In genomic region chr19:10625003-10625761, GRCh38 we compare ENCODE assay signal across 8 cellular contexts. TPM values are rescaled to one million over a fixed set of nuclear protein-coding genes. Genes with fewer than 3 reads are reported as not detected.
DNase-seq lines count a peak whose midpoint lies in the region; ATAC-seq, FAIRE-seq and TF ChIP-seq lines count a peak whose summit lies in the region.

TSS of gene SLC44A2 (plus strand) at chr19:10625553. CDS start at chr19:10625634, 81 bp downstream.

- no peak for TF ChIP-seq POLR2A in gastroesophageal sphincter (IDR thresholded peaks at IDR 0.05)

- intact Hi-C loops in activated T-helper 1 cell treated with anti-CD3 and anti-CD28 coated beads, Interleukin-12 subunit alpha, Interleukin-12 subunit beta, Interleukin-2, Interleukin-4 antibody, amounts not matched to agents 30 ng/mL and 10 ng/mL and 1 ng/mL, durations not matched to agents 14 hours and 24 hours and 36 hours (cut with micrococcal nuclease) = no loop called here

- FAIRE-seq in HTR-8/SVneo (lab: Jason Lieb, UNC) = no peak

- no peak for TF ChIP-seq EP300 in gastroesophageal sphincter (IDR thresholded peaks at IDR 0.05)

- no peaks in the 10 kb centered on the region for H3K9me3 ChIP-seq in gastroesophageal sphincter

- DNase-seq in Ammon's horn (ENCODE audit: low spot score) (peak; percentile 80), HTR-8/SVneo (ENCODE audit: insufficient read length, low spot score) (peak; percentile 54), cerebellar cortex (ENCODE audit: low spot score) (no peak), GF-D8 (lab: John Stamatoyannopoulos, UW) (no peak)
- no peak for DNase-seq in activated T-helper 1 cell treated with anti-CD3 and anti-CD28 coated beads, Interleukin-12 subunit alpha, Interleukin-12 subunit beta, Interleukin-2, Interleukin-4 antibody, amounts not matched to agents 30 ng/mL and 10 ng/mL and 1 ng/mL, durations not matched to agents 14 hours and 24 hours and 36 hours (ENCODE audit: low spot score)
- DNase-seq in natural killer cell treated with Interleukin-12 subunit alpha and Interleukin-12 subunit beta and Interleukin-15 and Interleukin-18, amount 100 ng/mL, for 72 hours (ENCODE audit: low spot score) = no peak

- no peaks in the 10 kb centered on the region for H3K27me3 ChIP-seq in gastroesophageal sphincter

- peaks cover 21% of the 10 kb centered on the region for H3K36me3 Mint-ChIP-seq in activated T-helper 1 cell treated with anti-CD3 and anti-CD28 coated beads, Interleukin-12 subunit alpha, Interleukin-12 subunit beta, Interleukin-2, Interleukin-4 antibody, amounts not matched to agents 30 ng/mL and 10 ng/mL and 1 ng/mL, durations not matched to agents 14 hours and 24 hours and 36 hours (ENCODE audit: low read depth)
- no peaks in the 10 kb centered on the region for H3K36me3 Mint-ChIP-seq in natural killer cell treated with Interleukin-12 subunit alpha and Interleukin-12 subunit beta and Interleukin-15 and Interleukin-18, amount 100 ng/mL, for 72 hours

- H3K27me3 Mint-ChIP-seq in activated T-helper 1 cell treated with anti-CD3 and anti-CD28 coated beads, Interleukin-12 subunit alpha, Interleukin-12 subunit beta, Interleukin-2, Interleukin-4 antibody, amounts not matched to agents 30 ng/mL and 10 ng/mL and 1 ng/mL, durations not matched to agents 14 hours and 24 hours and 36 hours (ENCODE audit: insufficient read depth) = no peaks in the 10 kb centered on the region
- H3K27me3 Mint-ChIP-seq in natural killer cell treated with Interleukin-12 subunit alpha and Interleukin-12 subunit beta and Interleukin-15 and Interleukin-18, amount 100 ng/mL, for 72 hours = no peaks in the 10 kb centered on the region

- peak within 1 kb of the TSS; percentile 52 for H3K27ac Mint-ChIP-seq in activated T-helper 1 cell treated with anti-CD3 and anti-CD28 coated beads, Interleukin-12 subunit alpha, Interleukin-12 subunit beta, Interleukin-2, Interleukin-4 antibody, amounts not matched to agents 30 ng/mL and 10 ng/mL and 1 ng/mL, durations not matched to agents 14 hours and 24 hours and 36 hours
- H3K27ac Mint-ChIP-seq in natural killer cell treated with Interleukin-12 subunit alpha and Interleukin-12 subunit beta and Interleukin-15 and Interleukin-18, amount 100 ng/mL, for 72 hours = peak within 1 kb of the TSS; percentile 70 to 88

- H3K36me3 ChIP-seq in gastroesophageal sphincter = peaks cover 0 to 37% of the 10 kb centered on the region in 2 donors

- ATAC-seq in gastroesophageal sphincter (peak; percentile 97), GM19463 (IDR thresholded peaks at IDR 0.05; ENCODE audit: unreplicated experiment) (no peak)
- peak in 1 of 2 donors; percentile 47 for ATAC-seq in natural killer cell treated with Interleukin-12 subunit alpha and Interleukin-12 subunit beta and Interleukin-15 and Interleukin-18, amount 100 ng/mL, for 72 hours

- H3K4me1 ChIP-seq in gastroesophageal sphincter = peaks cover 0 to 30% (median 13%) of the 10 kb centered on the region in 3 donors

- peaks cover 24% of the 10 kb centered on the region for H3K4me1 Mint-ChIP-seq in activated T-helper 1 cell treated with anti-CD3 and anti-CD28 coated beads, Interleukin-12 subunit alpha, Interleukin-12 subunit beta, Interleukin-2, Interleukin-4 antibody, amounts not matched to agents 30 ng/mL and 10 ng/mL and 1 ng/mL, durations not matched to agents 14 hours and 24 hours and 36 hours (ENCODE audit: low read depth)
- H3K4me1 Mint-ChIP-seq in natural killer cell treated with Interleukin-12 subunit alpha and Interleukin-12 subunit beta and Interleukin-15 and Interleukin-18, amount 100 ng/mL, for 72 hours (ENCODE audit: low read depth in 2 of 2) = peaks cover 15 to 29% of the 10 kb centered on the region in 2 donors

- TF ChIP-seq CTCF in gastroesophageal sphincter (IDR thresholded peaks at IDR 0.05) = no peak

- H3K9me3 Mint-ChIP-seq in activated T-helper 1 cell treated with anti-CD3 and anti-CD28 coated beads, Interleukin-12 subunit alpha, Interleukin-12 subunit beta, Interleukin-2, Interleukin-4 antibody, amounts not matched to agents 30 ng/mL and 10 ng/mL and 1 ng/mL, durations not matched to agents 14 hours and 24 hours and 36 hours = no peaks in the 10 kb centered on the region
- H3K9me3 Mint-ChIP-seq in natural killer cell treated with Interleukin-12 subunit alpha and Interleukin-12 subunit beta and Interleukin-15 and Interleukin-18, amount 100 ng/mL, for 72 hours = no peaks in the 10 kb centered on the region

- peak within 1 kb of the TSS; percentile 45 to 71 for H3K4me3 ChIP-seq in gastroesophageal sphincter

- no peak within 1 kb of the TSS for H3K4me3 Mint-ChIP-seq in activated T-helper 1 cell treated with anti-CD3 and anti-CD28 coated beads, Interleukin-12 subunit alpha, Interleukin-12 subunit beta, Interleukin-2, Interleukin-4 antibody, amounts not matched to agents 30 ng/mL and 10 ng/mL and 1 ng/mL, durations not matched to agents 14 hours and 24 hours and 36 hours
- peak within 1 kb of the TSS; percentile 65 for H3K4me3 Mint-ChIP-seq in natural killer cell treated with Interleukin-12 subunit alpha and Interleukin-12 subunit beta and Interleukin-15 and Interleukin-18, amount 100 ng/mL, for 72 hours

- peak within 1 kb of the TSS; percentile 2 to 87 (median 84) for H3K27ac ChIP-seq in gastroesophageal sphincter

- WGBS in gastroesophageal sphincter (ENCODE audit: low coverage in 1 of 2), 2 donors = 14% methylated on average over 3 of the region's 53 CpGs; no CpG with 5 or more reads in 1 of the 2 donors

RNA-seq across cellular contexts. Expression of gene SLC44A2, which starts in this region (rescaled TPM):
- total RNA-seq in activated T-helper 1 cell treated with anti-CD3 and anti-CD28 coated beads, Interleukin-12 subunit alpha, Interleukin-12 subunit beta, Interleukin-2, Interleukin-4 antibody, amounts not matched to agents 30 ng/mL and 10 ng/mL and 1 ng/mL, durations not matched to agents 14 hours and 24 hours and 36 hours = 92.9 and 94.4 TPM in 2 replicates
- 10 to 100 TPM; 34.3 to 51.7 (median 41.5) TPM for total RNA-seq in gastroesophageal sphincter
- total RNA-seq in natural killer cell treated with Interleukin-12 subunit alpha and Interleukin-12 subunit beta and Interleukin-15 and Interleukin-18, amount 100 ng/mL, for 72 hours = 10 to 100 TPM; 63.9 to 67.9 TPM

Comparison
In these comparisons a context has a peak if more than half of its experiments do, and no peak if none do; other contexts are left out.
1. DNase-seq: peak in Ammon's horn (single experiment) and HTR-8/SVneo (single experiment); none in activated T-helper 1 cell treated with anti-CD3 and anti-CD28 coated beads, Interleukin-12 subunit alpha, Interleukin-12 subunit beta, Interleukin-2, Interleukin-4 antibody, amounts not matched to agents 30 ng/mL and 10 ng/mL and 1 ng/mL, durations not matched to agents 14 hours and 24 hours and 36 hours (single experiment), natural killer cell treated with Interleukin-12 subunit alpha and Interleukin-12 subunit beta and Interleukin-15 and Interleukin-18, amount 100 ng/mL, for 72 hours (single experiment), cerebellar cortex (single experiment) and GF-D8 (single experiment).